19 cellular contexts compared by ENCODE assay signal in the genomic region with DNA sequence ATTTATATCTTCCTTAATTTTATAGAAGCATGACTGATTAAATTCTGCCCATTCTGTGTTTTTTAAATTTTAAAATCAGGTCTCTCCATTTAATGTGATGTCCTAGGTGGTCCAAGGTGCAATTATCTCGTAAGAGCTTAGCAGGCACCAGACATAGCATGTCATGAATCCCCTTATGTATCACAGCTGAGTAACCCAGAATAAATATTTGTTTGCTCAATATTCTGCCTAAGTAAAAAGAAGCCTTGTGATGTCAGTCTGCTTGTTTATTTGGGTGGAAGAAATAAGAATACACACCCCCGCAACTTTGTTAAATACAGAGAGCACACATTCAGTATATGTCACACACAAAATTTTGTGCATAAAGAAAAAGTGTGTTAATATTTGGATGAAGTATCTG.
"Had no signal": no experiment of that assay in that cellular context is flagged by ENCODE, and none has a peak within 500 bp of the region (broad histone marks: within the 10 kb centered on the region; RNA-seq: fewer than 3 reads in every experiment).

No MANE protein-coding gene starts in this region.

- H3K36me3 ChIP-seq: tibial artery had no signal

- H3K9me3 ChIP-seq: tibial artery had no signal

- H3K27ac ChIP-seq: tibial artery had no signal

- ATAC-seq: activated CD8-positive, alpha-beta memory T cell treated with anti-CD3 and anti-CD28 coated beads, Interleukin-2, amount 10 ng/mL, durations not matched to agents 7 days and 5 days; natural killer cell had no signal

- H3K4me3 ChIP-seq: lung, tibial artery had no signal

- DNase-seq: activated CD4-positive, alpha-beta memory T cell treated with anti-CD3 and anti-CD28 coated beads, Interleukin-2, amount 10 ng/mL, durations not matched to agents 7 days and 5 days; activated CD4-positive, alpha-beta T cell treated with anti-CD3 and anti-CD28 coated beads for 48 hours; activated CD4-positive, CD25-positive, alpha-beta regulatory T cell; activated CD8-positive, alpha-beta memory T cell treated with anti-CD3 and anti-CD28 coated beads, Interleukin-2, amount 10 ng/mL, durations not matched to agents 7 days and 5 days; activated naive CD4-positive, alpha-beta T cell; activated naive CD8-positive, alpha-beta T cell treated with anti-CD3 and anti-CD28 coated beads, Interleukin-2, amount 10 ng/mL, durations not matched to agents 7 days and 5 days; dorsolateral prefrontal cortex; erythroblast; foreskin melanocyte; hippocampal formation; islet precursor cell; natural killer cell; occipital lobe; posterior cingulate gyrus; stimulated activated CD4-positive, alpha-beta T cell treated with anti-CD3 and anti-CD28 coated beads, Interleukin-12 subunit alpha, Interleukin-12 subunit beta, amount 100 ng/mL, for 4 hours; stimulated activated CD4-positive, alpha-beta T cell treated with anti-CD3 and anti-CD28 coated beads, Interleukin-1b, Interleukin-23, amount 100 ng/mL, for 48 hours; stimulated activated naive CD4-positive, alpha-beta T cell treated with Interleukin-2 at 50 U/mL for 16 hours; tibial artery had no signal

- H3K27me3 ChIP-seq: dorsolateral prefrontal cortex, tibial artery had no signal
